Comparison of ENCODE assay signal across 7 cellular contexts in genomic region chrX:71715551-71715950, GRCh38. TPM values are rescaled to one million over a fixed set of nuclear protein-coding genes. Genes with fewer than 3 reads are reported as not detected.
"Had no signal": no experiment of that assay in that cellular context is flagged by ENCODE, and none has a peak within 500 bp of the region (broad histone marks: within the 10 kb centered on the region; RNA-seq: fewer than 3 reads in every experiment).

No MANE protein-coding gene starts in this region.

RNA-seq across cellular contexts. Expression of gene CXorf49, which starts 2.5 kb away (rescaled TPM):
- total RNA-seq: HT-29, NCI-H460, Peyer's patch, Right ventricle myocardium superior, RPMI7951, SJSA1, T-cell had no signal

RNA-seq across cellular contexts. Expression of gene CXorf49B, which starts 47.6 kb away (rescaled TPM):
- total RNA-seq: HT-29, NCI-H460, Peyer's patch, Right ventricle myocardium superior, RPMI7951, SJSA1, T-cell had no signal
